Comparison of ENCODE assay signal across 8 cellular contexts in genomic region chr21:43361127-43361492, GRCh38.
DNase-seq lines count a peak whose midpoint lies in the region; ATAC-seq lines count a peak whose summit lies in the region.

No MANE protein-coding gene starts in this region.

- H3K36me3 Mint-ChIP-seq in natural killer cell treated with Interleukin-12 subunit alpha and Interleukin-12 subunit beta and Interleukin-15 and Interleukin-18, amount 100 ng/mL, for 72 hours = no peaks in the 10 kb centered on the region

- ATAC-seq in natural killer cell treated with Interleukin-12 subunit alpha and Interleukin-12 subunit beta and Interleukin-15 and Interleukin-18, amount 100 ng/mL, for 72 hours = no peak
- ATAC-seq in GM19397 (IDR thresholded peaks at IDR 0.05; ENCODE audit: unreplicated experiment) = no peak
- no peak for ATAC-seq in HG03135 (IDR thresholded peaks at IDR 0.05; ENCODE audit: unreplicated experiment)

- H3K27me3 Mint-ChIP-seq in natural killer cell treated with Interleukin-12 subunit alpha and Interleukin-12 subunit beta and Interleukin-15 and Interleukin-18, amount 100 ng/mL, for 72 hours = no peaks in the 10 kb centered on the region

- peaks cover 19 to 22% of the 10 kb centered on the region in 2 donors for H3K4me1 Mint-ChIP-seq in natural killer cell treated with Interleukin-12 subunit alpha and Interleukin-12 subunit beta and Interleukin-15 and Interleukin-18, amount 100 ng/mL, for 72 hours (ENCODE audit: low read depth in 2 of 2)

- H3K4me3 Mint-ChIP-seq in natural killer cell treated with Interleukin-12 subunit alpha and Interleukin-12 subunit beta and Interleukin-15 and Interleukin-18, amount 100 ng/mL, for 72 hours = peak overlapping the region; percentile 43

- peak overlapping the region; percentile 67 for H3K27ac ChIP-seq in caudate nucleus (ENCODE audit: low read depth, low read length)

- peak overlapping the region; percentile 64 to 92 for H3K27ac Mint-ChIP-seq in natural killer cell treated with Interleukin-12 subunit alpha and Interleukin-12 subunit beta and Interleukin-15 and Interleukin-18, amount 100 ng/mL, for 72 hours

- peak; percentile 56 for DNase-seq in COLO668 (lab: John Stamatoyannopoulos, UW; ENCODE audit: unreplicated experiment)
- DNase-seq in MV-4-11 (lab: John Stamatoyannopoulos, UW) = peak; percentile 50
- DNase-seq in caudate nucleus (lab: John Stamatoyannopoulos, UW) = no peak
- no peak for DNase-seq in natural killer cell treated with Interleukin-12 subunit alpha and Interleukin-12 subunit beta and Interleukin-15 and Interleukin-18, amount 100 ng/mL, for 72 hours (ENCODE audit: low spot score)
- no peak for DNase-seq in midbrain (lab: John Stamatoyannopoulos, UW)
- DNase-seq in GF-D8 (lab: John Stamatoyannopoulos, UW) = no peak

- H3K9me3 Mint-ChIP-seq in natural killer cell treated with Interleukin-12 subunit alpha and Interleukin-12 subunit beta and Interleukin-15 and Interleukin-18, amount 100 ng/mL, for 72 hours = no peaks in the 10 kb centered on the region

Comparison
In these comparisons a context has a peak if more than half of its experiments do, and no peak if none do; other contexts are left out.
1. DNase-seq: peak in COLO668 (single experiment) and MV-4-11 (single experiment); none in caudate nucleus (0 of 61), natural killer cell treated with Interleukin-12 subunit alpha and Interleukin-12 subunit beta and Interleukin-15 and Interleukin-18, amount 100 ng/mL, for 72 hours (single experiment), midbrain (single experiment) and GF-D8 (single experiment).